12 cellular contexts compared by ENCODE assay signal in the genomic region with DNA sequence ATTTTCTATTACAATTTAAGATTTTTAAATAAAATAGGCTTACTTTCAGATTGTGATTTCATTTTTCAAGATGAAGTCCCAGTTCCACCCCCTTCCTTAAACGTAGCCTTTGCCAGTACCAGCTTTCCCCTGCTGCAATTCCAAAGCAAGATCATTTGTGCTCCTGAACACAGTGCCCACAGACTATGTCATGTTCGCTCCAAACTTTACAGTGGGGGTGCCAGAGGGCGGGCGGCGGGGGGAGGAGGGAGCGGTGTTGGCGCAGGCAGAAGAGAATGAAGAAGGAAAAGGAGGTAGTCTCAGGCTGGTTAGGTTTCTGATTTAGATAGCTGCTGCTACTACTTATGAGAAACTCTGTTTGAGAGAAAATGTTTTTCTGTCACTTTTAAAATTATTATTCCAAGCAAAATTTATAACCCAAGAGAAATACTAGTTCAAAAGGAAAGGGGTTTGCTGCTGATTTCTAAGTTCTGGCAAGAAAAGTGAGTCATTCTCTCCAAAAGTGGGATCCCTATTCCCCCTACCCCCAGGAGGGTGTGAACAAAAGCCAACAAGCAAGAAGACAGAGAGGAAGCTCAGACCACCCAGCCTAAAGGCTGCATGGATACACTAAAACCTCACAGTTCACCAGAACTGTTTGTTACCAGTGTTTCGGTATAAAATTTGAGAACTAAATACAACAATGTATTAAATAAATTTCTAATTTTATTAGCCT.
DNase-seq lines count a peak whose midpoint lies in the region; ATAC-seq and TF ChIP-seq lines count a peak whose summit lies in the region.
"Had no signal": no experiment of that assay in that cellular context is flagged by ENCODE, and none has a peak within 500 bp of the region (broad histone marks: within the 10 kb centered on the region; RNA-seq: fewer than 3 reads in every experiment).

No MANE protein-coding gene starts in this region.

- H3K4me1 Mint-ChIP-seq in stimulated activated naive CD8-positive, alpha-beta T cell treated with anti-CD3 and anti-CD28 coated beads, Interleukin-15, amount 100 ng/mL, for 72 hours = peaks cover 10% of the 10 kb centered on the region
- H3K4me1 Mint-ChIP-seq in natural killer cell = peaks cover 38 to 45% of the 10 kb centered on the region in 2 donors

- no peaks in the 10 kb centered on the region for H3K27me3 Mint-ChIP-seq in stimulated activated naive CD8-positive, alpha-beta T cell treated with anti-CD3 and anti-CD28 coated beads, Interleukin-15, amount 100 ng/mL, for 72 hours
- no peaks in the 10 kb centered on the region for H3K27me3 Mint-ChIP-seq in natural killer cell (ENCODE audit: low read depth in 2 of 2)
- H3K27me3 Mint-ChIP-seq: activated T-helper 17 cell treated with anti-CD3 and anti-CD28 coated beads, Interleukin-2, amount 50 U/mL, for 72 hours had no signal

- intact Hi-C loops in natural killer cell (cut with micrococcal nuclease) = no loop called here

- ATAC-seq in stimulated activated naive CD8-positive, alpha-beta T cell treated with anti-CD3 and anti-CD28 coated beads, Interleukin-15, Interleukin-2, amounts not matched to agents 100 U/mL and 50 U/mL, for 24 hours = peak; percentile 49
- no peak for ATAC-seq in stimulated activated naive CD8-positive, alpha-beta T cell treated with anti-CD3 and anti-CD28 coated beads, Interleukin-15, amount 100 ng/mL, for 72 hours
- ATAC-seq in HG03060 (IDR thresholded peaks at IDR 0.05; ENCODE audit: low read depth, unreplicated experiment) (peak; percentile 31), natural killer cell (no peak)
- ATAC-seq: activated T-helper 17 cell treated with anti-CD3 and anti-CD28 coated beads, Interleukin-2, amount 50 U/mL, for 72 hours had no signal

- peak overlapping the region in 1 of 2 donors; percentile 55 for H3K4me3 Mint-ChIP-seq in stimulated activated naive CD8-positive, alpha-beta T cell treated with anti-CD3 and anti-CD28 coated beads, Interleukin-15, amount 100 ng/mL, for 72 hours
- no peak overlapping the region for H3K4me3 Mint-ChIP-seq in natural killer cell
- H3K4me3 Mint-ChIP-seq: activated T-helper 17 cell treated with anti-CD3 and anti-CD28 coated beads, Interleukin-2, amount 50 U/mL, for 72 hours had no signal

- TF ChIP-seq CTCF in natural killer cell (IDR thresholded peaks at IDR 0.05) = no peak

- DNase-seq in stimulated activated naive CD8-positive, alpha-beta T cell treated with anti-CD3 and anti-CD28 coated beads, Interleukin-15, Interleukin-2, amounts not matched to agents 100 U/mL and 50 U/mL, for 24 hours = no peak
- no peak for DNase-seq in stimulated activated naive CD8-positive, alpha-beta T cell treated with anti-CD3 and anti-CD28 coated beads, Interleukin-15, amount 100 ng/mL, for 72 hours
- DNase-seq in astrocyte of the hippocampus (ENCODE audit: low read depth, low spot score) (peak; percentile 33), SHP77 treated with DMSO at 0.1 percent for 48 hours (lab: John Stamatoyannopoulos, UW) (no peak), COLO829 (ENCODE audit: low spot score) (no peak), natural killer cell (no peak), activated T-cell treated with anti-CD3 and anti-CD28 coated beads for 4 hours (no peak)
- DNase-seq: effector memory CD4-positive, alpha-beta T cell; NCI-H2171 treated with DMSO at 0.1 percent for 48 hours; SW 1271 had no signal

- no peaks in the 10 kb centered on the region for H3K9me3 Mint-ChIP-seq in stimulated activated naive CD8-positive, alpha-beta T cell treated with anti-CD3 and anti-CD28 coated beads, Interleukin-15, amount 100 ng/mL, for 72 hours
- H3K9me3 Mint-ChIP-seq in natural killer cell = no peaks in the 10 kb centered on the region
- H3K9me3 Mint-ChIP-seq: activated T-helper 17 cell treated with anti-CD3 and anti-CD28 coated beads, Interleukin-2, amount 50 U/mL, for 72 hours had no signal

- H3K36me3 Mint-ChIP-seq in natural killer cell = no peaks in the 10 kb centered on the region

- no peak overlapping the region for H3K27ac Mint-ChIP-seq in stimulated activated naive CD8-positive, alpha-beta T cell treated with anti-CD3 and anti-CD28 coated beads, Interleukin-15, amount 100 ng/mL, for 72 hours
- no peak overlapping the region for H3K27ac Mint-ChIP-seq in natural killer cell
- H3K27ac Mint-ChIP-seq: activated T-helper 17 cell treated with anti-CD3 and anti-CD28 coated beads, Interleukin-2, amount 50 U/mL, for 72 hours had no signal

Comparison
In these comparisons a context has a peak if more than half of its experiments do, and no peak if none do; other contexts are left out.
1. ATAC-seq: peak in stimulated activated naive CD8-positive, alpha-beta T cell treated with anti-CD3 and anti-CD28 coated beads, Interleukin-15, Interleukin-2, amounts not matched to agents 100 U/mL and 50 U/mL, for 24 hours (single experiment) and HG03060 (single experiment); none in stimulated activated naive CD8-positive, alpha-beta T cell treated with anti-CD3 and anti-CD28 coated beads, Interleukin-15, amount 100 ng/mL, for 72 hours (single experiment) and natural killer cell (0 of 3).